ENCODE assay signal across 2 cellular contexts in genomic region chr19:34577531-34578101, GRCh38.
A peak's percentile ranks its signal among the peaks of the same experiment; 100 is the strongest.
TF ChIP-seq lines count a peak whose summit lies in the region.

No MANE protein-coding gene starts in this region.

TF ChIP-seq in GM23338, 12 proteins besides CTCF, POLR2A, EP300 and RAD21 (continued from another document):
- TF ChIP-seq NANOG (IDR thresholded peaks at IDR 0.05; ENCODE audit: borderline replicate concordance) (no peak), EZH2phosphoT487 (IDR thresholded peaks at IDR 0.05; ENCODE audit: unreplicated experiment) (no peak)
- TF ChIP-seq, protein P1, sequence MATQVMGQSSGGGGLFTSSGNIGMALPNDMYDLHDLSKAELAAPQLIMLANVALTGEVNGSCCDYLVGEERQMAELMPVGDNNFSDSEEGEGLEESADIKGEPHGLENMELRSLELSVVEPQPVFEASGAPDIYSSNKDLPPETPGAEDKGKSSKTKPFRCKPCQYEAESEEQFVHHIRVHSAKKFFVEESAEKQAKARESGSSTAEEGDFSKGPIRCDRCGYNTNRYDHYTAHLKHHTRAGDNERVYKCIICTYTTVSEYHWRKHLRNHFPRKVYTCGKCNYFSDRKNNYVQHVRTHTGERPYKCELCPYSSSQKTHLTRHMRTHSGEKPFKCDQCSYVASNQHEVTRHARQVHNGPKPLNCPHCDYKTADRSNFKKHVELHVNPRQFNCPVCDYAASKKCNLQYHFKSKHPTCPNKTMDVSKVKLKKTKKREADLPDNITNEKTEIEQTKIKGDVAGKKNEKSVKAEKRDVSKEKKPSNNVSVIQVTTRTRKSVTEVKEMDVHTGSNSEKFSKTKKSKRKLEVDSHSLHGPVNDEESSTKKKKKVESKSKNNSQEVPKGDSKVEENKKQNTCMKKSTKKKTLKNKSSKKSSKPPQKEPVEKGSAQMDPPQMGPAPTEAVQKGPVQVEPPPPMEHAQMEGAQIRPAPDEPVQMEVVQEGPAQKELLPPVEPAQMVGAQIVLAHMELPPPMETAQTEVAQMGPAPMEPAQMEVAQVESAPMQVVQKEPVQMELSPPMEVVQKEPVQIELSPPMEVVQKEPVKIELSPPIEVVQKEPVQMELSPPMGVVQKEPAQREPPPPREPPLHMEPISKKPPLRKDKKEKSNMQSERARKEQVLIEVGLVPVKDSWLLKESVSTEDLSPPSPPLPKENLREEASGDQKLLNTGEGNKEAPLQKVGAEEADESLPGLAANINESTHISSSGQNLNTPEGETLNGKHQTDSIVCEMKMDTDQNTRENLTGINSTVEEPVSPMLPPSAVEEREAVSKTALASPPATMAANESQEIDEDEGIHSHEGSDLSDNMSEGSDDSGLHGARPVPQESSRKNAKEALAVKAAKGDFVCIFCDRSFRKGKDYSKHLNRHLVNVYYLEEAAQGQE (IDR thresholded peaks at IDR 0.05; ENCODE audit: unreplicated experiment): no peak

TF ChIP-seq in HEK293, 187 proteins besides CTCF, POLR2A, EP300 and RAD21 (continued from another document):
- TF ChIP-seq ZFHX2 (tag by site-specific recombination; conservative IDR thresholded peaks at IDR 0.05) (0 out of 2 replicates have a peak, but pooled peaks have one; percentile 9), KLF1 (tag by site-specific recombination; IDR thresholded peaks at IDR 0.05) (peak; percentile 84), ZNF248 (tag by site-specific recombination; IDR thresholded peaks at IDR 0.05) (no peak)
